ENCODE assay signal across 1 cellular context in genomic region chr21:29145354-29145782, GRCh38.
TF ChIP-seq lines count a peak whose summit lies in the region.

No MANE protein-coding gene starts in this region.

TF ChIP-seq in SK-N-SH, 30 proteins besides CTCF, POLR2A, EP300 and RAD21 (continued from another document):
- TF ChIP-seq RXRA (IDR thresholded peaks at IDR 0.05; ENCODE audit: borderline replicate concordance, low read depth) (peak; percentile 64; the same call in 1 of the 2 replicates), TCF12 (IDR thresholded peaks at IDR 0.05) (peak; percentile 97), PBX3 (IDR thresholded peaks at IDR 0.05) (peak; percentile 97), USF2 (IDR thresholded peaks at IDR 0.05; ENCODE audit: borderline replicate concordance, low read depth, low read length) (no peak), NRF1 (IDR thresholded peaks at IDR 0.05; ENCODE audit: low read depth, low read length) (no peak)
TF ChIP-seq in SK-N-SH: peak in this region for 17.
